Comparison of ENCODE assay signal across 8 cellular contexts in genomic region chr1:156725683-156726280, GRCh38. TPM values are rescaled to one million over a fixed set of nuclear protein-coding genes. Genes with fewer than 3 reads are reported as not detected.
DNase-seq lines count a peak whose midpoint lies in the region; ATAC-seq and TF ChIP-seq lines count a peak whose summit lies in the region.

No MANE protein-coding gene starts in this region.

- H3K4me3 ChIP-seq in liver (ENCODE audit: low read depth in 1 of 3, low read length in 3 of 3), result peak overlapping the region; percentile 3 to 38 (median 18)

- no peaks in the 10 kb centered on the region for H3K9me3 ChIP-seq in liver (ENCODE audit: control insufficient read depth in 4 of 4, low read length in 3 of 4)

- H3K36me3 ChIP-seq in liver (ENCODE audit: control insufficient read depth in 4 of 4, insufficient read depth in 3 of 4, low read depth in 1 of 4, low read length in 3 of 4), result peaks cover 5 to 32% (median 24%) of the 10 kb centered on the region in 4 donors

- DNase-seq in GDM1 (lab: John Stamatoyannopoulos, UW), result peak; percentile 70
- DNase-seq in NCI-H510A treated with DMSO at 0.1 percent for 48 hours (lab: John Stamatoyannopoulos, UW), result peak; percentile 94
- DNase-seq in activated CD4-positive, alpha-beta T cell treated with anti-CD3 and anti-CD28 coated beads for 36 hours, result peak; percentile 91
- DNase-seq in dedifferentiated amniotic fluid mesenchymal stem cell (ENCODE audit: extremely low spot score), result peak; percentile 82
- peak; percentile 66 to 74 for DNase-seq in stimulated activated CD4-positive, alpha-beta T cell treated with anti-CD3 and anti-CD28 coated beads, Interleukin-1b, Interleukin-23, amount 100 ng/mL, for 4 hours (ENCODE audit: low read depth in 2 of 2)

- no peak overlapping the region for H3K27ac ChIP-seq in liver (ENCODE audit: low read depth in 1 of 2, low read length in 2 of 2)

- CTCF ChIA-PET in activated CD4-positive, alpha-beta T cell treated with anti-CD3 and anti-CD28 coated beads for 36 hours (lab: Charles Lee), result interaction anchor here (0.6 to 6.2 kb wide), 64 partner anchors 10 to 338 kb away, joined by 3 to 220 read pairs (median 5); partner anchors contain the start of genes CRABP2, HDGF, INSRR and MRPL24

- intact Hi-C loops in activated CD4-positive, alpha-beta T cell treated with anti-CD3 and anti-CD28 coated beads for 36 hours (cut with DNase I, micrococcal nuclease), result loop anchor here (1.0 to 5.0 kb wide), 10 partner anchors 19 to 513 kb away; partner anchors contain the start of genes NTRK1 (in 2 of the 2), MEF2D (in 1 of the 2) and PMF1 (in 1 of the 2)

- H3K27me3 Mint-ChIP-seq in activated CD4-positive, alpha-beta T cell treated with anti-CD3 and anti-CD28 coated beads for 36 hours, result no peaks in the 10 kb centered on the region

- H3K9me3 Mint-ChIP-seq in activated CD4-positive, alpha-beta T cell treated with anti-CD3 and anti-CD28 coated beads for 36 hours (ENCODE audit: low read depth), result no peaks in the 10 kb centered on the region

- H3K4me3 Mint-ChIP-seq in activated CD4-positive, alpha-beta T cell treated with anti-CD3 and anti-CD28 coated beads for 36 hours, result no peak overlapping the region

- peak; percentile 97 for TF ChIP-seq CTCF in liver (IDR thresholded peaks at IDR 0.05; ENCODE audit: low read depth, low read length, missing input control)

- peaks cover 6 to 37% (median 36%) of the 10 kb centered on the region in 4 donors for H3K4me1 ChIP-seq in liver (ENCODE audit: control insufficient read depth in 4 of 4, insufficient read depth in 4 of 4, low read length in 3 of 4)

- peaks cover 31% of the 10 kb centered on the region for H3K4me1 Mint-ChIP-seq in activated CD4-positive, alpha-beta T cell treated with anti-CD3 and anti-CD28 coated beads for 36 hours

- 15% methylated on average over 18 of the region's 18 CpGs for WGBS in liver

- TF ChIP-seq RAD21 in liver (IDR thresholded peaks at IDR 0.05), result peak; percentile 94 to 97

- H3K36me3 Mint-ChIP-seq in activated CD4-positive, alpha-beta T cell treated with anti-CD3 and anti-CD28 coated beads for 36 hours (ENCODE audit: low read depth), result peaks cover 45% of the 10 kb centered on the region

- no peaks in the 10 kb centered on the region for H3K27me3 ChIP-seq in liver (ENCODE audit: control insufficient read depth in 4 of 4, insufficient read depth in 4 of 4, low read length in 3 of 4)

- H3K27ac Mint-ChIP-seq in activated CD4-positive, alpha-beta T cell treated with anti-CD3 and anti-CD28 coated beads for 36 hours, result no peak overlapping the region

- peak overlapping the region; percentile 1 to 25 for H3K9ac ChIP-seq in liver (ENCODE audit: low read depth in 1 of 2, low read length in 2 of 2)

- POLR2A ChIA-PET in activated CD4-positive, alpha-beta T cell treated with anti-CD3 and anti-CD28 coated beads for 36 hours (lab: Charles Lee), result interaction anchor here (0.6 to 4.1 kb wide), 10 partner anchors 10 to 164 kb away, joined by 3 to 36 read pairs (median 6); partner anchors contain the start of genes MRPL24, NTRK1 and PRCC

- peak; percentile 35 for ATAC-seq in HG03095 (IDR thresholded peaks at IDR 0.05; ENCODE audit: unreplicated experiment)
- ATAC-seq in activated CD4-positive, alpha-beta T cell treated with anti-CD3 and anti-CD28 coated beads for 36 hours, result peak; percentile 28
- ATAC-seq in HG03175 (IDR thresholded peaks at IDR 0.05; ENCODE audit: unreplicated experiment), result no peak

TF ChIP-seq in liver, 16 proteins besides CTCF, POLR2A, EP300 and RAD21:
- peak; percentile 16 for TF ChIP-seq HNF4G (IDR thresholded peaks at IDR 0.05)
- TF ChIP-seq YY1 (IDR thresholded peaks at IDR 0.05), result peak; percentile 33
- TF ChIP-seq SP1 (IDR thresholded peaks at IDR 0.05), result peak; percentile 65
- TF ChIP-seq NR2F2 (IDR thresholded peaks at IDR 0.05), result peak; percentile 36
- no peak for TF ChIP-seq FOXA2 (IDR thresholded peaks at IDR 0.05)
- no peak for TF ChIP-seq TAF1 (conservative IDR thresholded peaks at IDR 0.05)
- peak; percentile 37 to 72 for TF ChIP-seq RXRA (IDR thresholded peaks at IDR 0.05)
- TF ChIP-seq HNF4A (conservative IDR thresholded peaks at IDR 0.05), result peak; percentile 70 to 85
- no peak for TF ChIP-seq ZBTB33 (IDR thresholded peaks at IDR 0.05)
- TF ChIP-seq GABPA (IDR thresholded peaks at IDR 0.05 in 1 of 2, conservative IDR thresholded peaks at IDR 0.05 in 1 of 2), result peak; percentile 32 to 81
- TF ChIP-seq JUND (IDR thresholded peaks at IDR 0.05), result no peak
- TF ChIP-seq EGR1 (IDR thresholded peaks at IDR 0.05; ENCODE audit: low read depth in 2 of 2), result no peak
- TF ChIP-seq MAX (IDR thresholded peaks at IDR 0.05), result peak; percentile 59
- no peak for TF ChIP-seq ATF3 (IDR thresholded peaks at IDR 0.05)
- TF ChIP-seq REST (IDR thresholded peaks at IDR 0.05), result no peak
- no peak for TF ChIP-seq FOXA1 (IDR thresholded peaks at IDR 0.05)

RNA-seq across cellular contexts. Expression of gene METTL25B, which starts 2.5 kb away (rescaled TPM):
- 10 to 100 TPM; 31.0 to 40.5 TPM for total RNA-seq in activated CD4-positive, alpha-beta T cell treated with anti-CD3 and anti-CD28 coated beads for 36 hours
- 10 to 100 TPM in 1 of 2 donors, 1 to 10 TPM in 1; 6.9 to 13.5 TPM for total RNA-seq in liver
- polyA plus RNA-seq in liver, result 10 to 100 TPM; 10.2 to 12.7 TPM

RNA-seq across cellular contexts. Expression of gene ISG20L2, which starts 2.8 kb away (rescaled TPM):
- 10 to 100 TPM; 48.4 to 65.2 TPM for total RNA-seq in activated CD4-positive, alpha-beta T cell treated with anti-CD3 and anti-CD28 coated beads for 36 hours
- 1 to 10 TPM; 5.6 to 7.5 TPM for total RNA-seq in liver
- 1 to 10 TPM; 6.0 to 9.9 TPM for polyA plus RNA-seq in liver

RNA-seq across cellular contexts. Expression of gene MRPL24, which starts 15.1 kb away (rescaled TPM):
- total RNA-seq in activated CD4-positive, alpha-beta T cell treated with anti-CD3 and anti-CD28 coated beads for 36 hours, result 10 to 100 TPM; 81.9 to 89.7 TPM
- total RNA-seq in liver, result 10 to 100 TPM; 26.2 to 47.4 TPM
- 100 to 1,000 TPM in 1 of 2 donors, 10 to 100 TPM in 1; 74.8 to 123 TPM for polyA plus RNA-seq in liver

RNA-seq across cellular contexts. Expression of gene CRABP2, which starts 20.4 kb away (rescaled TPM):
- under 1 TPM; 0.88 to 0.98 TPM for total RNA-seq in activated CD4-positive, alpha-beta T cell treated with anti-CD3 and anti-CD28 coated beads for 36 hours
- total RNA-seq in liver, result under 1 TPM in 1 of 2 donors, not detected in 1; 0.14 TPM
- under 1 TPM in 1 of 2 donors, not detected in 1; 0.22 TPM for polyA plus RNA-seq in liver

RNA-seq across cellular contexts. Expression of gene HDGF, which starts 25.7 kb away (rescaled TPM):
- total RNA-seq in activated CD4-positive, alpha-beta T cell treated with anti-CD3 and anti-CD28 coated beads for 36 hours, result 100 to 1,000 TPM; 312 to 358 TPM
- total RNA-seq in liver, result 100 to 1,000 TPM; 120 to 148 TPM
- 100 to 1,000 TPM in 1 of 2 donors, 10 to 100 TPM in 1; 41.7 to 119 TPM for polyA plus RNA-seq in liver

Comparison
In these comparisons a context has a peak if more than half of its experiments do, and no peak if none do; other contexts are left out.
1. RNA of gene ISG20L2, which starts 2.8 kb away (total RNA-seq): 48.4 to 65.2 TPM in activated CD4-positive, alpha-beta T cell treated with anti-CD3 and anti-CD28 coated beads for 36 hours; 5.6 to 7.5 TPM in liver; every median in the first group is over 4 times any median in the second.
2. Peak in every context shown above with its lines, with median percentiles within 50 percentile points of each other: DNase-seq.